ENCODE assay signal across 11 cellular contexts in the genomic region with DNA sequence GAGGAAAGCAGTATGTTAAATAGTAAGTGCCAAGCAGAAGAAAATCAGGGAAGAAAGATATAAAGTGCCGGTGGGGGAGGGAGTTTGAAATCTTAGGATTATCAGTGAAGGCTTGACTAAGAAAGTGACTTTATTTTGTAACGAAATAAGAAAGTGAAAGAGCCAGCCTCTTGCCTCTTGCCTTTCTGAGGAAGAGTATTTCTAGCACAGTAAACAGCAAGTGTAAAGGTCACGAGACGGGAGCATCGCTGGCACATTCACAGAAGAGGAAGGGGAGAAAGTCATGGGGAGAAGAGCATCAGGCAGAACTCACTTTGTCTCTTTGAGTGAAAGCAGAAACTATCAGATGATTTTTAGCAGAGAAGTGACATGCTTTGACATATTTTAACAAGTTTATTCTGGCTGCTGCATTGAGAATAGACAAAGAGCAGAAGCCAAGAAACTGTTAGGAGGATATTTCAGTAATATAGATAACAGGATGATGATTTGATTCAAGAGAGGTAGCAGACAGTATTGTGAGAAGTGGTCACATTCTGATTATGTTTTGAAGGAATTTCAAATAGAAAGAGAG.
DNase-seq lines count a peak whose midpoint lies in the region; ATAC-seq and TF ChIP-seq lines count a peak whose summit lies in the region.
"Had no signal": no experiment of that assay in that cellular context is flagged by ENCODE, and none has a peak within 500 bp of the region (broad histone marks: within the 10 kb centered on the region; RNA-seq: fewer than 3 reads in every experiment).

No MANE protein-coding gene starts in this region.

- TF ChIP-seq CTCF in right lobe of liver (IDR thresholded peaks at IDR 0.05): no peak
- no peak for TF ChIP-seq CTCF in uterus (IDR thresholded peaks at IDR 0.05)
- TF ChIP-seq CTCF in PC-3 (conservative IDR thresholded peaks at IDR 0.05; ENCODE audit: low read depth, low read length): no peak
- TF ChIP-seq CTCF in endodermal cell (conservative IDR thresholded peaks at IDR 0.05): no peak

- H3K4me3 Mint-ChIP-seq in endodermal cell: no peak overlapping the region
- H3K4me3 Mint-ChIP-seq: activated naive CD4-positive, alpha-beta T cell treated with anti-CD3 and anti-CD28 coated beads, Interleukin-2, amount 50 U/mL, for 24 hours; CD14-positive monocyte had no signal

- H3K9me3 Mint-ChIP-seq in endodermal cell: no peaks in the 10 kb centered on the region

- 15% methylated on average over 5 of the region's 5 CpGs for WGBS in right lobe of liver (ENCODE audit: insufficient coverage, low coverage, low lambda C conversion rate, missing lambda C conversion rate)
- 92% methylated on average over 5 of the region's 5 CpGs for WGBS in endodermal cell (ENCODE audit: insufficient coverage in 1 of 2, insufficient read length in 1 of 2), 2 experiments

- H3K27me3 ChIP-seq in right lobe of liver (no peaks in the 10 kb centered on the region), uterus (no peaks in the 10 kb centered on the region), PC-3 (ENCODE audit: low read length) (no peaks in the 10 kb centered on the region), endodermal cell (ENCODE audit: control insufficient read depth, insufficient read depth, low read length, poor library complexity, severe bottlenecking) (no peaks in the 10 kb centered on the region)

- intact Hi-C loops in left cardiac atrium (cut with DNase I): no loop called here
- intact Hi-C loops in Right ventricle myocardium superior (cut with DNase I): no loop called here
- intact Hi-C loops in right lobe of liver (cut with DNase I): no loop called here
- intact Hi-C loops in uterus (cut with DNase I; ENCODE audit: low total_unique reads): no loop called here
- intact Hi-C loops in PC-3 (cut with micrococcal nuclease): loop anchor here (5.0 to 10.0 kb wide), 2 partner anchors 53 to 315 kb away; a partner anchor contains a TSS

- H3K4me2 ChIP-seq in PC-3 (ENCODE audit: low read length): no peak overlapping the region

- H3K9me3 ChIP-seq in right lobe of liver (no peaks in the 10 kb centered on the region), uterus (no peaks in the 10 kb centered on the region), PC-3 (ENCODE audit: low read length) (no peaks in the 10 kb centered on the region), endodermal cell (ENCODE audit: control insufficient read depth, low read length) (no peaks in the 10 kb centered on the region)

- TF ChIP-seq POLR2A in right lobe of liver (IDR thresholded peaks at IDR 0.05): no peak
- no peak for TF ChIP-seq POLR2A in uterus (IDR thresholded peaks at IDR 0.05)

- no peaks in the 10 kb centered on the region for H3K36me3 Mint-ChIP-seq in endodermal cell (ENCODE audit: low read depth)
- H3K36me3 Mint-ChIP-seq: CD14-positive monocyte had no signal

- no peak for DNase-seq in left cardiac atrium
- DNase-seq in Right ventricle myocardium superior: no peak
- peak in 1 of 3 donors; percentile 24 for DNase-seq in right lobe of liver
- peak; percentile 33 to 43 for DNase-seq in uterus
- DNase-seq in NCI-H2081 (lab: John Stamatoyannopoulos, UW): no peak
- no peak for DNase-seq in PC-3
- DNase-seq in endodermal cell: no peak

- H3K4me1 ChIP-seq in right lobe of liver (peaks cover 0 to 26% (median 0%) of the 10 kb centered on the region in 4 donors), uterus (peaks cover 0 to 4% of the 10 kb centered on the region in 2 donors), PC-3 (ENCODE audit: insufficient read depth, low read length) (peaks cover 30% of the 10 kb centered on the region), endodermal cell (ENCODE audit: control insufficient read depth, insufficient read depth, low read length) (peaks cover 31% of the 10 kb centered on the region)

- H4K20me1 ChIP-seq in PC-3 (ENCODE audit: low read length): no peaks in the 10 kb centered on the region

- H3K79me2 ChIP-seq in PC-3 (ENCODE audit: low read length): no peaks in the 10 kb centered on the region

- H3K27me3 Mint-ChIP-seq in endodermal cell (ENCODE audit: insufficient read depth): no peaks in the 10 kb centered on the region
- H3K27me3 Mint-ChIP-seq: activated naive CD4-positive, alpha-beta T cell treated with anti-CD3 and anti-CD28 coated beads, Interleukin-2, amount 50 U/mL, for 24 hours had no signal

- H3K9ac ChIP-seq in PC-3 (ENCODE audit: low read length) (no peak overlapping the region), endodermal cell (ENCODE audit: extremely low read depth, low read length, poor library complexity, severe bottlenecking) (no peak overlapping the region)

- H2AFZ ChIP-seq in PC-3 (ENCODE audit: low read length): no peak overlapping the region

- H3K27ac ChIP-seq in right lobe of liver (peak overlapping the region in 2 of 3 donors; percentile 9 to 15), uterus (peak overlapping the region; percentile 72 to 78), PC-3 (ENCODE audit: low read length) (no peak overlapping the region), endodermal cell (ENCODE audit: low read depth, low read length) (no peak overlapping the region)

- peaks cover 5% of the 10 kb centered on the region for H3F3A ChIP-seq in PC-3 (ENCODE audit: low read length, unreplicated experiment)

- CTCF ChIA-PET in PC-3 (lab: Charles Lee): no interaction called here

- POLR2A ChIA-PET in PC-3 (lab: Charles Lee; ENCODE audit: unreplicated experiment): no interaction called here

- peaks cover 40% of the 10 kb centered on the region for H3K4me1 Mint-ChIP-seq in endodermal cell
- H3K4me1 Mint-ChIP-seq: CD14-positive monocyte had no signal

- H3K4me3 ChIP-seq in right lobe of liver (no peak overlapping the region), uterus (no peak overlapping the region), PC-3 (ENCODE audit: low read length) (no peak overlapping the region), endodermal cell (ENCODE audit: low read length) (no peak overlapping the region)
- H3K4me3 ChIP-seq: lung had no signal

- no peaks in the 10 kb centered on the region for H3K36me3 ChIP-seq in right lobe of liver
- H3K36me3 ChIP-seq in uterus: no peaks in the 10 kb centered on the region
- no peaks in the 10 kb centered on the region for H3K36me3 ChIP-seq in PC-3 (ENCODE audit: low read depth, low read length)
- H3K36me3 ChIP-seq in endodermal cell (ENCODE audit: control insufficient read depth, insufficient read depth, low read length): no peaks in the 10 kb centered on the region

- no peaks in the 10 kb centered on the region for H3K9me2 ChIP-seq in PC-3 (replicated peaks; ENCODE audit: low read length)

- ATAC-seq in left cardiac atrium: peak; percentile 8 to 28
- ATAC-seq in Right ventricle myocardium superior (ENCODE audit: poor library complexity): no peak
- peak; percentile 52 for ATAC-seq in HG03280 (IDR thresholded peaks at IDR 0.05; ENCODE audit: unreplicated experiment)
- peak; percentile 61 to 68 (median 66) for ATAC-seq in right lobe of liver
- ATAC-seq in PC-3: no peak

- H3K27ac Mint-ChIP-seq in endodermal cell: no peak overlapping the region
- H3K27ac Mint-ChIP-seq: activated naive CD4-positive, alpha-beta T cell treated with anti-CD3 and anti-CD28 coated beads, Interleukin-2, amount 50 U/mL, for 24 hours; CD14-positive monocyte had no signal

- no TSS peak for BruUV-seq in PC-3 (replicated peaks; lab: Mats Ljungman, UMichigan)

Comparison
In these comparisons a context has a peak if more than half of its experiments do, and no peak if none do; other contexts are left out.
1. ATAC-seq: peak in left cardiac atrium (2 of 2), HG03280 (single experiment) and right lobe of liver (4 of 4); none in Right ventricle myocardium superior (single experiment) and PC-3 (single experiment).
2. DNase-seq: peak in uterus (2 of 2); none in left cardiac atrium (single experiment), Right ventricle myocardium superior (single experiment), NCI-H2081 (0 of 2), PC-3 (single experiment) and endodermal cell (single experiment).
3. H3K27ac ChIP-seq: peak in right lobe of liver (2 of 3) and uterus (2 of 2); none in PC-3 (single experiment) and endodermal cell (single experiment).